In the genomic region with DNA sequence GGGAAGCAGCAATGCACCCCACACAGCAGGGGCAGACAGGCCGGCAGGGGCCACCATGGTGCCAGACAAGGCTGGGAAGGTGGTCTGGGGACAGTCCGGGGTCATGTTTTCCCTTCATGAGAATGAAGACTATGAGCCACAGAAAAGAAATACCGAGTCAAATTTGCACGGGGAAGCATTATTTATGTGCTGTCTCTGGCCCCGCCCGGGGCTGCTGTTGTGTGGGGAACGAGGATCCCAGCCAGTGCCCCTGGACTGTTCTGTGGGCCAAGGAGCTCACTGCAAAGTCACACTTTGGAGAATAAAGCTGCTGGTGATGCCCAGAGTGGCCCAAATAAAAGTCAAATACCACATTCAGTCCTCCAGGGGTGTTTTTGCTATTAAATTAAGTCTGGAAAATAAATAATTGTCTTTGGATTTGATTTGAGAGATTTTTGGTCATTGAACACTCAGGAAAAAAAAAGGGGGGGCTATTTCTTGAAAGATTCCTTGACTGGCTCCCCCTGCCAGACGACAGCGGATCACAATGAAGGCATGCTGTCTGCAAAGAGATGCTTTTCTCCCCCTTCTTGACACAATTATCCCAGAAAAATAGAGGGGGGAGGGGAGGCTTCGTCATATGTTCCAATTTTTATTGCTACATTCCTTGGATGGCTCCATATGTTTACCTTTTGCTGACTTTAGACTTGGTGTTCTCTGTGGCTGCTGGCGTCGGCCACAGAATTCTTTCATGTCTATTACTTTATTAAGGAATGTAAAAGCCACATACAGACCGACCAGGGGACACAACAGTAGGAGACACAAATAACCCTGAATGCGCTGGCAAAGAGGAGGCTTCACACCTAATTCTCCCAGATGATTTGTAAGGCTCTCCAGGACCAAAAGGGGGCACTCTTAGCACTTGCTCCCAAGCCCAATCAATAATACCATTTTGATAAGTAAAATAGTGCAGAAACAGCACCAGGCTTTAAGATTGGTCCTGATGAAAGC, we compare ENCODE assay signal across 1 cellular context.
TF ChIP-seq lines count a peak whose summit lies in the region.

No MANE protein-coding gene starts in this region.

TF ChIP-seq in HepG2, 621 proteins besides CTCF, POLR2A, EP300 and RAD21:
- no peak for TF ChIP-seq ZNF776 (CRISPR knock-in tag; IDR thresholded peaks at IDR 0.05)
- TF ChIP-seq ONECUT2 (CRISPR knock-in tag; IDR thresholded peaks at IDR 0.05) = peak; percentile 88
- no peak for TF ChIP-seq PTBP1 (IDR thresholded peaks at IDR 0.05; ENCODE audit: low read depth, low read length, poor library complexity, severe bottlenecking)
- TF ChIP-seq, protein P1, sequence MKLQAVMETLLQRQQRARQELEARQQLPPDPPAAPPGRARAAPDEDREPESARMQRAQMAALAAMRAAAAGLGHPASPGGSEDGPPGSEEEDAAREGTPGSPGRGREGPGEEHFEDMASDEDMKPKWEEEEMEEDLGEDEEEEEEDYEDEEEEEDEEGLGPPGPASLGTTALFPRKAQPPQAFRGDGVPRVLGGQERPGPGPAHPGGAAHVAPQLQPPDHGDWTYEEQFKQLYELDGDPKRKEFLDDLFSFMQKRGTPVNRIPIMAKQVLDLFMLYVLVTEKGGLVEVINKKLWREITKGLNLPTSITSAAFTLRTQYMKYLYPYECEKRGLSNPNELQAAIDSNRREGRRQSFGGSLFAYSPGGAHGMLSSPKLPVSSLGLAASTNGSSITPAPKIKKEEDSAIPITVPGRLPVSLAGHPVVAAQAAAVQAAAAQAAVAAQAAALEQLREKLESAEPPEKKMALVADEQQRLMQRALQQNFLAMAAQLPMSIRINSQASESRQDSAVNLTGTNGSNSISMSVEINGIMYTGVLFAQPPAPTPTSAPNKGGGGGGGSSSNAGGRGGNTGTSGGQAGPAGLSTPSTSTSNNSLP (IDR thresholded peaks at IDR 0.05; ENCODE audit: low read depth, low read length) = peak; percentile 39; the same call in 1 of the 2 replicates
- TF ChIP-seq STAG1 (CRISPR knock-in tag; IDR thresholded peaks at IDR 0.05) = peak; percentile 54
- TF ChIP-seq ZFP1 (CRISPR knock-in tag; IDR thresholded peaks at IDR 0.05) = no peak
TF ChIP-seq in HepG2: peak in this region for 3.
